ENCODE assay signal across 1 cellular context in genomic region chr3:22671848-22672247, GRCh38.
TF ChIP-seq lines count a peak whose summit lies in the region.

No MANE protein-coding gene starts in this region.

TF ChIP-seq in GM23338, 12 proteins besides CTCF, POLR2A, EP300 and RAD21 (continued from another document):
- TF ChIP-seq REST (IDR thresholded peaks at IDR 0.05; ENCODE audit: unreplicated experiment), result no peak
- no peak for TF ChIP-seq EZH2 (IDR thresholded peaks at IDR 0.05; ENCODE audit: low read depth, unreplicated experiment)
- no peak for TF ChIP-seq NANOG (IDR thresholded peaks at IDR 0.05; ENCODE audit: borderline replicate concordance)
- TF ChIP-seq ZNF331 (CRISPR knock-in tag; IDR thresholded peaks at IDR 0.05; ENCODE audit: low read depth), result no peak
- TF ChIP-seq JUNB (IDR thresholded peaks at IDR 0.05; ENCODE audit: unreplicated experiment), result no peak
- no peak for TF ChIP-seq ZNF114 (CRISPR knock-in tag; IDR thresholded peaks at IDR 0.05)
- no peak for TF ChIP-seq CREB1 (CRISPR knock-in tag; IDR thresholded peaks at IDR 0.05; ENCODE audit: low read depth)
- TF ChIP-seq ZNF462 (CRISPR knock-in tag; IDR thresholded peaks at IDR 0.05), result no peak
TF ChIP-seq in GM23338: peak in this region for 0.
